10 cellular contexts compared by ENCODE assay signal in genomic region chr1:64072089-64072835, GRCh38.
DNase-seq lines count a peak whose midpoint lies in the region; ATAC-seq and TF ChIP-seq lines count a peak whose summit lies in the region.
"Had no signal": no experiment of that assay in that cellular context is flagged by ENCODE, and none has a peak within 500 bp of the region (broad histone marks: within the 10 kb centered on the region; RNA-seq: fewer than 3 reads in every experiment).

No MANE protein-coding gene starts in this region.

- no peak overlapping the region for H3K27ac Mint-ChIP-seq in activated CD8-positive, alpha-beta T cell treated with anti-CD3 and anti-CD28 coated beads, Interleukin-2, amount 10 ng/mL, durations not matched to agents 7 days and 5 days

- ATAC-seq in HG02798 (IDR thresholded peaks at IDR 0.05; ENCODE audit: poor library complexity, unreplicated experiment) = no peak
- ATAC-seq in activated CD8-positive, alpha-beta T cell treated with anti-CD3 and anti-CD28 coated beads, Interleukin-2, amount 10 ng/mL, durations not matched to agents 7 days and 5 days = no peak

- no peak overlapping the region for H2AFZ ChIP-seq in ACC112 (ENCODE audit: low read length, unreplicated experiment)

- H3K36me3 ChIP-seq in ACC112 (ENCODE audit: insufficient read depth, low read length) = no peaks in the 10 kb centered on the region
- no peaks in the 10 kb centered on the region for H3K36me3 ChIP-seq in BE2C

- TF ChIP-seq CTCF in BE2C (IDR thresholded peaks at IDR 0.05; ENCODE audit: low read depth, low read length) = no peak

- no peaks in the 10 kb centered on the region for H3K4me1 Mint-ChIP-seq in activated CD8-positive, alpha-beta T cell treated with anti-CD3 and anti-CD28 coated beads, Interleukin-2, amount 10 ng/mL, durations not matched to agents 7 days and 5 days (ENCODE audit: low read depth)
- H3K4me1 Mint-ChIP-seq: central memory CD8-positive, alpha-beta T cell had no signal

- peak overlapping the region; percentile 13; the same call in 1 of the 2 replicates for H3K27ac ChIP-seq in ACC112 (ENCODE audit: low read depth, low read length)

- H3K4me3 ChIP-seq in ACC112 (ENCODE audit: low read depth, low read length) (no peak overlapping the region), BE2C (ENCODE audit: low read depth, low read length) (no peak overlapping the region)

- H3K9me3 ChIP-seq in BE2C = no peaks in the 10 kb centered on the region

- H3K9me3 Mint-ChIP-seq in activated CD8-positive, alpha-beta T cell treated with anti-CD3 and anti-CD28 coated beads, Interleukin-2, amount 10 ng/mL, durations not matched to agents 7 days and 5 days (ENCODE audit: insufficient read depth) = no peaks in the 10 kb centered on the region
- H3K9me3 Mint-ChIP-seq: central memory CD8-positive, alpha-beta T cell had no signal

- DNase-seq in M059J (ENCODE audit: low read depth) (peak; percentile 74), brain pericyte (ENCODE audit: low read depth, low spot score) (peak; percentile 29), iris pigment epithelial cell (ENCODE audit: low read depth) (peak; percentile 65), glomerular visceral epithelial cell (ENCODE audit: extremely low spot score) (no peak), BE2C (no peak)
- DNase-seq in activated CD8-positive, alpha-beta T cell treated with anti-CD3 and anti-CD28 coated beads, Interleukin-2, amount 10 ng/mL, durations not matched to agents 7 days and 5 days = no peak
- DNase-seq: glutamatergic neuron had no signal

- H3K27me3 ChIP-seq in ACC112 (ENCODE audit: insufficient read depth, low read length) (no peaks in the 10 kb centered on the region), BE2C (no peaks in the 10 kb centered on the region)

- POLR2A ChIA-PET in activated CD8-positive, alpha-beta T cell treated with anti-CD3 and anti-CD28 coated beads, Interleukin-2, amount 10 ng/mL, durations not matched to agents 7 days and 5 days (lab: Charles Lee) = no interaction called here

- no peak overlapping the region for H3K4me3 Mint-ChIP-seq in activated CD8-positive, alpha-beta T cell treated with anti-CD3 and anti-CD28 coated beads, Interleukin-2, amount 10 ng/mL, durations not matched to agents 7 days and 5 days
- H3K4me3 Mint-ChIP-seq: central memory CD8-positive, alpha-beta T cell had no signal

- CTCF ChIA-PET in activated CD8-positive, alpha-beta T cell treated with anti-CD3 and anti-CD28 coated beads, Interleukin-2, amount 10 ng/mL, durations not matched to agents 7 days and 5 days (lab: Charles Lee) = no interaction called here

- no peaks in the 10 kb centered on the region for H3K27me3 Mint-ChIP-seq in activated CD8-positive, alpha-beta T cell treated with anti-CD3 and anti-CD28 coated beads, Interleukin-2, amount 10 ng/mL, durations not matched to agents 7 days and 5 days (ENCODE audit: low read depth)
- H3K27me3 Mint-ChIP-seq: central memory CD8-positive, alpha-beta T cell had no signal

- no peaks in the 10 kb centered on the region for H3K79me2 ChIP-seq in ACC112 (ENCODE audit: control insufficient read depth, insufficient read depth, low read length, unreplicated experiment)

- H3K4me1 ChIP-seq in ACC112 (ENCODE audit: control insufficient read depth, insufficient read depth, low read length, unreplicated experiment) (peaks cover 17% of the 10 kb centered on the region), BE2C (peaks cover 2% of the 10 kb centered on the region; the same call in 1 of the 2 replicates)

- no peaks in the 10 kb centered on the region for H3K36me3 Mint-ChIP-seq in activated CD8-positive, alpha-beta T cell treated with anti-CD3 and anti-CD28 coated beads, Interleukin-2, amount 10 ng/mL, durations not matched to agents 7 days and 5 days (ENCODE audit: low read depth)

Comparison
In these comparisons a context has a peak if more than half of its experiments do, and no peak if none do; other contexts are left out.
1. DNase-seq: peak in M059J (single experiment), brain pericyte (single experiment) and iris pigment epithelial cell (single experiment); none in glomerular visceral epithelial cell (single experiment), BE2C (single experiment) and activated CD8-positive, alpha-beta T cell treated with anti-CD3 and anti-CD28 coated beads, Interleukin-2, amount 10 ng/mL, durations not matched to agents 7 days and 5 days (single experiment).